Comparison of ENCODE assay signal across 10 cellular contexts in the genomic region with DNA sequence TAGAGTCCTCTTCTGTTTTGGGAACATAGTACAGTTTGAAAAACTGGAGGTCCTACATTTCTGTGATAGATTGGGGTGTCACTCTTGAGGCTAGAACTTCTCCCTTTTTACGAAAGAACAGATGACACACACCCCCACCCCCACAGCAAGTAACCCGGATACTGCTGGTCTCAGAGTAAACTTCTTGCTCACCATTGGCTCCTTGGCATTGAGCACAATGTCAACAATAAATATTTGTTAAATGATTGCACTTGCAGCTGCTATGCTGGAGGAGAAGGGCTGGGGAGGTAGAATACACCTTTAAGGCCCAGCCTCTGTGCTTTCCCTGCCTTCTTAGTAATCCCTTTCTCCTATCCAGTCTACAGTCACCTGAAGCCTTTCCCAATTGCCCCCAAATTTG.
DNase-seq lines count a peak whose midpoint lies in the region; ATAC-seq and TF ChIP-seq lines count a peak whose summit lies in the region.
"Had no signal": no experiment of that assay in that cellular context is flagged by ENCODE, and none has a peak within 500 bp of the region (broad histone marks: within the 10 kb centered on the region; RNA-seq: fewer than 3 reads in every experiment).

No MANE protein-coding gene starts in this region.

- H3K36me3 ChIP-seq in thoracic aorta = no peaks in the 10 kb centered on the region

- peak overlapping the region; percentile 20 to 48 for H3K27ac ChIP-seq in thoracic aorta
- H3K27ac ChIP-seq: BLaER1 treated with 17β-estradiol and CSF1 and Interleukin-3, amounts not matched to agents 10 nM and 100 nM had no signal

- H3K27ac Mint-ChIP-seq in T-helper 2 cell treated with Interferon-gamma antibody and Interleukin-4, amounts not matched to agents 5 μg/mL and 100 μg/mL, for 36 hours = peak overlapping the region; percentile 74

- H3K27me3 ChIP-seq in thoracic aorta (replicated peaks; ENCODE audit: insufficient read depth) = no peaks in the 10 kb centered on the region
- H3K27me3 ChIP-seq: BLaER1 treated with 17β-estradiol and CSF1 and Interleukin-3, amounts not matched to agents 10 nM and 100 nM had no signal

- ATAC-seq in thoracic aorta (ENCODE audit: insufficient number of reproducible peaks, low FRiP score, low read depth) (no peak), GM18870 (IDR thresholded peaks at IDR 0.05; ENCODE audit: unreplicated experiment) (no peak)

- peaks cover 18% of the 10 kb centered on the region for H3K4me1 Mint-ChIP-seq in T-helper 2 cell treated with Interferon-gamma antibody and Interleukin-4, amounts not matched to agents 5 μg/mL and 100 μg/mL, for 36 hours (ENCODE audit: low read depth)

- H3K4me3 ChIP-seq in fibroblast of pulmonary artery (replicated peaks; ENCODE audit: low read depth, low read length) = no peak overlapping the region
- H3K4me3 ChIP-seq in thoracic aorta = no peak overlapping the region
- H3K4me3 ChIP-seq: BLaER1 treated with 17β-estradiol and CSF1 and Interleukin-3, amounts not matched to agents 10 nM and 100 nM had no signal

- H3K9me3 ChIP-seq in thoracic aorta = no peaks in the 10 kb centered on the region
- H3K9me3 ChIP-seq: BLaER1 treated with 17β-estradiol and CSF1 and Interleukin-3, amounts not matched to agents 10 nM and 100 nM had no signal

- H3K27me3 Mint-ChIP-seq in T-helper 2 cell treated with Interferon-gamma antibody and Interleukin-4, amounts not matched to agents 5 μg/mL and 100 μg/mL, for 36 hours (ENCODE audit: low read depth) = no peaks in the 10 kb centered on the region

- peak overlapping the region; percentile 47 for H3K4me3 Mint-ChIP-seq in T-helper 2 cell treated with Interferon-gamma antibody and Interleukin-4, amounts not matched to agents 5 μg/mL and 100 μg/mL, for 36 hours

- peaks cover 12% of the 10 kb centered on the region for H3K36me3 Mint-ChIP-seq in T-helper 2 cell treated with Interferon-gamma antibody and Interleukin-4, amounts not matched to agents 5 μg/mL and 100 μg/mL, for 36 hours (ENCODE audit: low read depth)

- no peaks in the 10 kb centered on the region for H3K9me3 Mint-ChIP-seq in T-helper 2 cell treated with Interferon-gamma antibody and Interleukin-4, amounts not matched to agents 5 μg/mL and 100 μg/mL, for 36 hours

- TF ChIP-seq CTCF in fibroblast of pulmonary artery (IDR thresholded peaks at IDR 0.05; ENCODE audit: low read length, missing control alignments) = no peak
- no peak for TF ChIP-seq CTCF in thoracic aorta (IDR thresholded peaks at IDR 0.05)

- H3K4me1 ChIP-seq in thoracic aorta (ENCODE audit: control insufficient read depth in 1 of 2, low read depth in 2 of 2) = peaks cover 14 to 29% of the 10 kb centered on the region in 2 donors
- H3K4me1 ChIP-seq: BLaER1 treated with 17β-estradiol and CSF1 and Interleukin-3, amounts not matched to agents 10 nM and 100 nM had no signal

- DNase-seq in T-helper 2 cell treated with Interferon-gamma antibody and Interleukin-4, amounts not matched to agents 5 μg/mL and 100 μg/mL, for 36 hours (ENCODE audit: low spot score) = no peak
- DNase-seq in T-helper 2 cell (no peak), OCI-M1 (lab: John Stamatoyannopoulos, UW) (peak; percentile 33), fibroblast of pulmonary artery (ENCODE audit: low read depth) (peak; percentile 31), thoracic aorta (ENCODE audit: low spot score) (no peak), HUDEP-2 (lab: John Stamatoyannopoulos, UW; ENCODE audit: unreplicated experiment in 76 of 76) (no peak)
- DNase-seq in activated effector memory CD4-positive, alpha-beta T cell treated with anti-CD3 and anti-CD28 coated beads, Interleukin-2, amount 50 U/mL, for 16 hours = no peak
- DNase-seq: Karpas-422 had no signal

Comparison
In these comparisons a context has a peak if more than half of its experiments do, and no peak if none do; other contexts are left out.
1. DNase-seq: peak in OCI-M1 (single experiment) and fibroblast of pulmonary artery (single experiment); none in T-helper 2 cell treated with Interferon-gamma antibody and Interleukin-4, amounts not matched to agents 5 μg/mL and 100 μg/mL, for 36 hours (single experiment), T-helper 2 cell (0 of 5), thoracic aorta (single experiment), activated effector memory CD4-positive, alpha-beta T cell treated with anti-CD3 and anti-CD28 coated beads, Interleukin-2, amount 50 U/mL, for 16 hours (single experiment) and HUDEP-2 (0 of 76).